15 cellular contexts compared by ENCODE assay signal in genomic region chr9:113481176-113481805, GRCh38. TPM values are rescaled to one million over a fixed set of nuclear protein-coding genes. Genes with fewer than 3 reads are reported as not detected.
DNase-seq lines count a peak whose midpoint lies in the region; TF ChIP-seq lines count a peak whose summit lies in the region.
"Had no signal": no experiment of that assay in that cellular context is flagged by ENCODE, and none has a peak within 500 bp of the region (broad histone marks: within the 10 kb centered on the region; RNA-seq: fewer than 3 reads in every experiment).

No MANE protein-coding gene starts in this region.

- TF ChIP-seq CTCF in sigmoid colon (IDR thresholded peaks at IDR 0.05): no peak
- TF ChIP-seq CTCF in esophagus squamous epithelium (IDR thresholded peaks at IDR 0.05): no peak

- no peak for TF ChIP-seq POLR2A in sigmoid colon (IDR thresholded peaks at IDR 0.05)
- no peak for TF ChIP-seq POLR2A in esophagus squamous epithelium (IDR thresholded peaks at IDR 0.05)

- DNase-seq in Caki2 (ENCODE audit: low read depth) (peak; percentile 29), NCI-H146 treated with DMSO at 0.1 percent for 48 hours (lab: John Stamatoyannopoulos, UW; ENCODE audit: unreplicated experiment) (peak; percentile 70), brain pericyte (ENCODE audit: low read depth, low spot score) (peak; percentile 20), sigmoid colon (peak; percentile 52), SW480 (ENCODE audit: low spot score) (no peak), esophagus squamous epithelium (lab: John Stamatoyannopoulos, UW) (no peak)
- DNase-seq in activated naive CD4-positive, alpha-beta T cell treated with anti-CD3 and anti-CD28 coated beads, Interleukin-2, amount 10 ng/mL, durations not matched to agents 7 days and 5 days: no peak
- DNase-seq: activated effector memory CD4-positive, alpha-beta T cell treated with Interleukin-2 at 50 U/mL for 16 hours; central memory CD4-positive, alpha-beta T cell; GOT3; left lung; NCI-H1436 treated with DMSO at 0.1 percent for 48 hours; retina had no signal

- no peaks in the 10 kb centered on the region for H3K36me3 ChIP-seq in sigmoid colon
- H3K36me3 ChIP-seq in esophagus squamous epithelium: peaks cover 0 to 2% (median 0%) of the 10 kb centered on the region in 3 donors
- H3K36me3 ChIP-seq: adrenal gland, esophagus muscularis mucosa, left lung had no signal

- H3K4me1 ChIP-seq in sigmoid colon (peaks cover 0 to 52% (median 45%) of the 10 kb centered on the region in 4 donors), esophagus squamous epithelium (peaks cover 0 to 25% (median 5%) of the 10 kb centered on the region in 3 donors)

- 81 to 89% methylated on average over 7 of the region's 7 CpGs for WGBS in sigmoid colon, 2 donors
- WGBS in esophagus squamous epithelium, 2 donors: 78 to 100% methylated on average over 1 to 4 of the region's 7 CpGs

- in situ Hi-C loops in Caki2 (cut with HindIII; ENCODE audit: low pct_unique_long_range_greater_than_20kb, low sequenced_read_pairs): no loop called here

- peak overlapping the region in 1 of 4 donors; percentile 7 for H3K27ac ChIP-seq in sigmoid colon
- H3K27ac ChIP-seq in esophagus squamous epithelium: no peak overlapping the region
- H3K27ac ChIP-seq: adrenal gland, left lung had no signal

- H3K9me3 ChIP-seq in sigmoid colon (no peaks in the 10 kb centered on the region), esophagus squamous epithelium (no peaks in the 10 kb centered on the region)
- H3K9me3 ChIP-seq: adrenal gland, esophagus muscularis mucosa, left lung had no signal

- no peak overlapping the region for H3K27ac Mint-ChIP-seq in activated naive CD4-positive, alpha-beta T cell treated with anti-CD3 and anti-CD28 coated beads, Interleukin-2, amount 10 ng/mL, durations not matched to agents 7 days and 5 days

- no peaks in the 10 kb centered on the region for H3K36me3 Mint-ChIP-seq in activated naive CD4-positive, alpha-beta T cell treated with anti-CD3 and anti-CD28 coated beads, Interleukin-2, amount 10 ng/mL, durations not matched to agents 7 days and 5 days

- TF ChIP-seq EP300 in sigmoid colon (IDR thresholded peaks at IDR 0.05): no peak

- peaks cover 28% of the 10 kb centered on the region for H3K27me3 Mint-ChIP-seq in activated naive CD4-positive, alpha-beta T cell treated with anti-CD3 and anti-CD28 coated beads, Interleukin-2, amount 10 ng/mL, durations not matched to agents 7 days and 5 days

- H3K4me3 ChIP-seq in sigmoid colon (no peak overlapping the region), esophagus squamous epithelium (no peak overlapping the region)
- H3K4me3 ChIP-seq: adrenal gland, esophagus muscularis mucosa, left lung had no signal

- H3K4me3 Mint-ChIP-seq in activated naive CD4-positive, alpha-beta T cell treated with anti-CD3 and anti-CD28 coated beads, Interleukin-2, amount 10 ng/mL, durations not matched to agents 7 days and 5 days: no peak overlapping the region

- CTCF ChIA-PET in activated naive CD4-positive, alpha-beta T cell treated with anti-CD3 and anti-CD28 coated beads, Interleukin-2, amount 10 ng/mL, durations not matched to agents 7 days and 5 days (lab: Charles Lee): no interaction called here

- peaks cover 16% of the 10 kb centered on the region for H3K4me1 Mint-ChIP-seq in activated naive CD4-positive, alpha-beta T cell treated with anti-CD3 and anti-CD28 coated beads, Interleukin-2, amount 10 ng/mL, durations not matched to agents 7 days and 5 days

- H3K27me3 ChIP-seq in sigmoid colon: no peaks in the 10 kb centered on the region
- H3K27me3 ChIP-seq in esophagus squamous epithelium: no peaks in the 10 kb centered on the region
- H3K27me3 ChIP-seq: adrenal gland, esophagus muscularis mucosa, left lung had no signal

- no peaks in the 10 kb centered on the region for H3K9me3 Mint-ChIP-seq in activated naive CD4-positive, alpha-beta T cell treated with anti-CD3 and anti-CD28 coated beads, Interleukin-2, amount 10 ng/mL, durations not matched to agents 7 days and 5 days

- intact Hi-C loops in sigmoid colon (cut with DNase I) (no loop called here), esophagus squamous epithelium (cut with DNase I) (no loop called here)

RNA-seq across cellular contexts. Expression of gene RGS3, which starts 17.8 kb away (rescaled TPM):
- 52.7 and 74.5 TPM in 2 replicates for total RNA-seq in Caki2 (2014; rRNA removed; shearing (Covaris generic); ENCODE audit: low replicate concordance)
- total RNA-seq in sigmoid colon: 10 to 100 TPM; 26.9 to 50.7 (median 42.0) TPM
- 10 to 100 TPM; 32.4 to 43.6 (median 32.6) TPM for polyA plus RNA-seq in sigmoid colon
- total RNA-seq in esophagus squamous epithelium: 10 to 100 TPM in 3 of 4 donors, 1 to 10 TPM in 1; 9.7 to 16.3 (median 12.7) TPM

Comparison
In these comparisons a context has a peak if more than half of its experiments do, and no peak if none do; other contexts are left out.
1. DNase-seq: peak in Caki2 (single experiment), NCI-H146 treated with DMSO at 0.1 percent for 48 hours (single experiment), brain pericyte (single experiment) and sigmoid colon (single experiment); none in SW480 (single experiment), activated naive CD4-positive, alpha-beta T cell treated with anti-CD3 and anti-CD28 coated beads, Interleukin-2, amount 10 ng/mL, durations not matched to agents 7 days and 5 days (single experiment) and esophagus squamous epithelium (single experiment).